21 cellular contexts compared by ENCODE assay signal in the genomic region with DNA sequence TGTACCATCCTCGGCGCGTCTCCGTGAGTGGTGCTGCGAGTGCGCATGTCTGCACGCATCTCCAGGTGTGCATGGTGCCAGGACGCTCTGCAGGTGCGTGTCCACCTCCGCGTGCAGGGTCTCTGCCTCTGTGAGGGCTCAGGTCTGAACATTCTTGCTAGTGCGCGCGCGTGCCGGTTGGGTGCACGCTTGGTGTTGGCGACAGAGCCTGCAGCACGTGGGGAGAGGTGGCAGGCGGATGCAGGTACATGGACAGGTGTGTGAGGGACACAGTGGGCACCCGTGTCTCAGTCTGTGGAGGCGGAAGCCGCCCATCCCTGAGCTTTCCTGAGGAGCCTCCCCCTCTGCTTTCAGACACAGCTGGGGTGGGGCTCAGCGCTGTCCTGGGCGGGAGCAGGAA. TPM values are rescaled to one million over a fixed set of nuclear protein-coding genes. Genes with fewer than 3 reads are reported as not detected.
A peak's percentile ranks its signal among the peaks of the same experiment; 100 is the strongest.
DNase-seq lines count a peak whose midpoint lies in the region; ATAC-seq, FAIRE-seq and TF ChIP-seq lines count a peak whose summit lies in the region.
"Had no signal": no experiment of that assay in that cellular context is flagged by ENCODE, and none has a peak within 500 bp of the region (broad histone marks: within the 10 kb centered on the region; RNA-seq: fewer than 3 reads in every experiment).

No MANE protein-coding gene starts in this region.

- FAIRE-seq in A549 (lab: Jason Lieb, UNC): no peak
- FAIRE-seq: D721Med, H1, HTR-8/SVneo had no signal

- H4K8ac ChIP-seq in neuronal stem cell (ENCODE audit: low read depth, low read length): peak overlapping the region; percentile 57

- no peak for TF ChIP-seq EP300 in A549 (IDR thresholded peaks at IDR 0.05)

- peak overlapping the region; percentile 30; the same call in 2 of the 3 replicates for H3K4me3 ChIP-seq in A549
- no peak overlapping the region for H3K4me3 ChIP-seq in H7 (ENCODE audit: insufficient read depth, low read depth, low read length)
- no peak overlapping the region for H3K4me3 ChIP-seq in endocrine pancreas (ENCODE audit: control insufficient read depth, insufficient read depth, low read length)
- H3K4me3 ChIP-seq in neuronal stem cell (ENCODE audit: low read length in 2 of 2): peak overlapping the region in 1 of 2 donors; percentile 49

- TF ChIP-seq CTCF in A549 (IDR thresholded peaks at IDR 0.05): no peak

- H3K4ac ChIP-seq in neuronal stem cell (ENCODE audit: low read length): no peak overlapping the region

- H2AFZ ChIP-seq in neuronal stem cell (ENCODE audit: low read length): no peak overlapping the region

- H4K91ac ChIP-seq in neuronal stem cell (ENCODE audit: low read depth, low read length, poor library complexity): no peak overlapping the region

- no peak overlapping the region for H2BK15ac ChIP-seq in neuronal stem cell (ENCODE audit: low read length)

- ATAC-seq in A549 (peak in 1 of 2 experiments; percentile 50; a peak in 1 of 6 replicates), HG02840 (IDR thresholded peaks at IDR 0.05; ENCODE audit: low FRiP score, unreplicated experiment) (no peak)
- ATAC-seq: CD8-positive, alpha-beta T cell had no signal

- no peak overlapping the region for H3K18ac ChIP-seq in neuronal stem cell (ENCODE audit: low read length)

- H2BK12ac ChIP-seq in neuronal stem cell (ENCODE audit: low read length): no peak overlapping the region

- WGBS in A549 (ENCODE audit: missing lambda C conversion rate): 4% methylated on average over 22 of the region's 25 CpGs
- WGBS in neuronal stem cell (ENCODE audit: extremely low coverage in 2 of 2, insufficient read length in 2 of 2, insufficient replicate concordance in 1 of 2), 2 donors: no CpG with 5 or more reads among the region's 25 CpGs

- POLR2A ChIA-PET in A549 (lab: Yijun Ruan, JAX): no interaction called here

- peaks cover 3% of the 10 kb centered on the region; the same call in 1 of the 3 replicates for H3K4me1 ChIP-seq in A549
- H3K4me1 ChIP-seq in endocrine pancreas (ENCODE audit: control insufficient read depth, insufficient read depth, low read length): no peaks in the 10 kb centered on the region
- H3K4me1 ChIP-seq in neuronal stem cell (ENCODE audit: control insufficient read depth in 2 of 2, insufficient read depth in 1 of 2, low read depth in 1 of 2, low read length in 2 of 2): no peaks in the 10 kb centered on the region

- H3K27ac ChIP-seq in A549 (no peak overlapping the region), neuronal stem cell (replicated peaks; ENCODE audit: low read length) (no peak overlapping the region)

- H3K79me1 ChIP-seq in neuronal stem cell (ENCODE audit: low read depth, low read length): no peaks in the 10 kb centered on the region

- no peak for TF ChIP-seq POLR2A in A549 (IDR thresholded peaks at IDR 0.05; ENCODE audit: low read length)

- TF ChIP-seq RAD21 in A549 (conservative IDR thresholded peaks at IDR 0.05 in 1 of 2, IDR thresholded peaks at IDR 0.05 in 1 of 2): no peak

- H3K36me3 ChIP-seq in H7 (replicated peaks; ENCODE audit: control insufficient read depth, insufficient read depth, low read length) (no peaks in the 10 kb centered on the region), endocrine pancreas (ENCODE audit: control insufficient read depth, insufficient read depth, low read length) (no peaks in the 10 kb centered on the region), neuronal stem cell (replicated peaks in 1 of 2; ENCODE audit: control insufficient read depth in 2 of 2, insufficient read depth in 2 of 2, low read length in 2 of 2) (no peaks in the 10 kb centered on the region)

- no peak overlapping the region for H2AK5ac ChIP-seq in neuronal stem cell (ENCODE audit: low read depth, low read length)

- peak overlapping the region; percentile 10 for H3K9ac ChIP-seq in endocrine pancreas (ENCODE audit: control insufficient read depth, insufficient read depth, low read length)
- H3K9ac ChIP-seq in neuronal stem cell (ENCODE audit: low read depth, low read length, poor library complexity): no peak overlapping the region

- H3K27me3 ChIP-seq in H7 (ENCODE audit: control insufficient read depth, insufficient read depth, low read length) (no peaks in the 10 kb centered on the region), endocrine pancreas (ENCODE audit: control insufficient read depth, insufficient read depth, low read length) (no peaks in the 10 kb centered on the region), neuronal stem cell (ENCODE audit: control insufficient read depth in 3 of 3, insufficient read depth in 3 of 3, low read depth in 1 of 3, low read length in 3 of 3) (no peaks in the 10 kb centered on the region)

- no peak overlapping the region for H2BK5ac ChIP-seq in neuronal stem cell (ENCODE audit: low read length)

- H3K9me3 ChIP-seq in A549 (no peaks in the 10 kb centered on the region), endocrine pancreas (ENCODE audit: control insufficient read depth, low read length) (no peaks in the 10 kb centered on the region), neuronal stem cell (replicated peaks in 1 of 2; ENCODE audit: control insufficient read depth in 2 of 2, insufficient read depth in 1 of 2, low read depth in 1 of 2, low read length in 2 of 2) (peaks cover 0 to 39% of the 10 kb centered on the region in 2 donors)

- H3K14ac ChIP-seq in neuronal stem cell (ENCODE audit: low read length): no peak overlapping the region

- H2BK120ac ChIP-seq in neuronal stem cell (ENCODE audit: low read depth, low read length): no peak overlapping the region

- CTCF ChIA-PET in A549 (lab: Yijun Ruan, JAX): no interaction called here

- peak overlapping the region; percentile 54 for H3K4me2 ChIP-seq in A549
- no peak overlapping the region for H3K4me2 ChIP-seq in neuronal stem cell (ENCODE audit: insufficient read depth, low read length, poor library complexity, severe bottlenecking)

- H3K23ac ChIP-seq in neuronal stem cell (ENCODE audit: low read depth, low read length, poor library complexity): no peak overlapping the region

- DNase-seq in A549 (ENCODE audit: low read depth in 1 of 2, low spot score in 1 of 2) (no peak), H7 (peak; percentile 13), neuronal stem cell (ENCODE audit: low spot score) (no peak), NCI-H1436 (lab: John Stamatoyannopoulos, UW) (no peak)
- DNase-seq in effector CD8-positive, alpha-beta T cell (lab: John Stamatoyannopoulos, UW): no peak
- DNase-seq: CD8-positive, alpha-beta T cell; COR-L47; DMS153; DMS79 treated with DMSO at 0.1 percent for 48 hours; GDM1; HCEC 1CT; HFFc6; KBM-7 had no signal

TF ChIP-seq in A549, 52 proteins besides CTCF, POLR2A, EP300 and RAD21:
- TF ChIP-seq TP53 (CRISPR knock-in tag; IDR thresholded peaks at IDR 0.05): no peak
TF ChIP-seq in A549: peak in this region for 0.

RNA-seq across cellular contexts. Expression of gene OR10H2, which starts 4.9 kb away (rescaled TPM):
- polyA plus RNA-seq in A549 (2011; rRNA removed) (not detected in 2 replicates), A549 (2017; fragmentation: RNase III; extraction: RNeasy Plus Mini Kit Qiagen cat#74134 plus additional on column Dnase treatment) (not detected in 3 replicates)
- not detected in 2 replicates for polyA plus RNA-seq in A549 (2012; cell fraction: cytosol; rRNA removed)
- 0.16 TPM in 1 of 2 replicates, not detected in the other for polyA plus RNA-seq in A549 (2012; cell fraction: nucleus; rRNA removed)
- polyA minus RNA-seq in A549 (2011; rRNA and poly(A)+ RNA removed): not detected in 2 replicates
- total RNA-seq in H7 (2014; rRNA removed; shearing (Covaris generic)): not detected in 2 replicates
- not detected for polyA plus RNA-seq in neuronal stem cell (2013, experiment 1 of 2)
- not detected for polyA plus RNA-seq in neuronal stem cell (2013, experiment 2 of 2)
- total RNA-seq: A673; CD8-positive, alpha-beta T cell; H1; HFFc6 had no signal
- polyA plus RNA-seq: BJ, CD14-positive monocyte, H1 had no signal

RNA-seq across cellular contexts. Expression of gene OR10H3, which starts 14.8 kb away (rescaled TPM):
- polyA plus RNA-seq in A549 (2011; rRNA removed) (not detected in 2 replicates), A549 (2017; fragmentation: RNase III; extraction: RNeasy Plus Mini Kit Qiagen cat#74134 plus additional on column Dnase treatment) (not detected in 3 replicates)
- not detected in 2 replicates for polyA plus RNA-seq in A549 (2012; cell fraction: cytosol; rRNA removed)
- polyA plus RNA-seq in A549 (2012; cell fraction: nucleus; rRNA removed): not detected in 2 replicates
- not detected in 2 replicates for polyA minus RNA-seq in A549 (2011; rRNA and poly(A)+ RNA removed)
- total RNA-seq in H7 (2014; rRNA removed; shearing (Covaris generic)): not detected in 2 replicates
- not detected for polyA plus RNA-seq in neuronal stem cell (2013, experiment 1 of 2)
- polyA plus RNA-seq in neuronal stem cell (2013, experiment 2 of 2): not detected
- total RNA-seq: A673; CD8-positive, alpha-beta T cell; H1; HFFc6 had no signal
- polyA plus RNA-seq: BJ, CD14-positive monocyte, H1 had no signal

RNA-seq across cellular contexts. Expression of gene CYP4F12, which starts 50.1 kb away (rescaled TPM):
- polyA plus RNA-seq in A549 (2011; rRNA removed) (12.8 and 12.9 TPM in 2 replicates), A549 (2017; fragmentation: RNase III; extraction: RNeasy Plus Mini Kit Qiagen cat#74134 plus additional on column Dnase treatment) (5.0 to 6.3 TPM (median 5.6 TPM) in 3 replicates)
- 2.9 and 3.2 TPM in 2 replicates for polyA plus RNA-seq in A549 (2012; cell fraction: cytosol; rRNA removed)
- 23.8 and 28.9 TPM in 2 replicates for polyA plus RNA-seq in A549 (2012; cell fraction: nucleus; rRNA removed)
- 27.2 and 27.4 TPM in 2 replicates for polyA minus RNA-seq in A549 (2011; rRNA and poly(A)+ RNA removed)
- total RNA-seq in H7 (2014; rRNA removed; shearing (Covaris generic)): not detected in 2 replicates
- not detected for polyA plus RNA-seq in neuronal stem cell (2013, experiment 1 of 2)
- polyA plus RNA-seq in neuronal stem cell (2013, experiment 2 of 2): not detected
- total RNA-seq: A673, H1, HFFc6 had no signal
- polyA plus RNA-seq: BJ, CD14-positive monocyte, H1 had no signal
